In genomic region chr6:28618889-28619555, GRCh38 we compare ENCODE assay signal across 20 cellular contexts.
DNase-seq lines count a peak whose midpoint lies in the region; ATAC-seq and TF ChIP-seq lines count a peak whose summit lies in the region.
"Had no signal": no experiment of that assay in that cellular context is flagged by ENCODE, and none has a peak within 500 bp of the region (broad histone marks: within the 10 kb centered on the region; RNA-seq: fewer than 3 reads in every experiment).

No MANE protein-coding gene starts in this region.

- POLR2A ChIA-PET in WTC11 (lab: Charles Lee): no interaction called here

- TF ChIP-seq CTCF in WTC11 (IDR thresholded peaks at IDR 0.05) (no peak), nephron (IDR thresholded peaks at IDR 0.05; ENCODE audit: unreplicated experiment in 3 of 3) (no peak)

- H3K9me3 Mint-ChIP-seq in WTC11 (0 out of 2 replicates have a peak, but pooled peaks cover 3% of the 10 kb centered on the region), nephron (peaks cover 14% of the 10 kb centered on the region)

- no peak overlapping the region for H3K4me3 Mint-ChIP-seq in WTC11
- H3K4me3 Mint-ChIP-seq in nephron: peak overlapping the region in 1 of 3 experiments; percentile 24
- H3K4me3 Mint-ChIP-seq: B cell, T-cell had no signal

- H3K4me1 Mint-ChIP-seq in WTC11 (peaks cover 20% of the 10 kb centered on the region), nephron (peaks cover 4% of the 10 kb centered on the region)
- H3K4me1 Mint-ChIP-seq: B cell had no signal

- ATAC-seq in WTC11 (no peak; the same call in 1 of the 2 replicates), GM21717 (IDR thresholded peaks at IDR 0.05; ENCODE audit: unreplicated experiment) (no peak), GM21526 (IDR thresholded peaks at IDR 0.05; ENCODE audit: low FRiP score, unreplicated experiment) (no peak), GM18520 (IDR thresholded peaks at IDR 0.05; ENCODE audit: unreplicated experiment) (no peak)
- ATAC-seq: HCT116, T-cell had no signal

- H3K27me3 Mint-ChIP-seq in WTC11 (ENCODE audit: low read depth): peaks cover 39% of the 10 kb centered on the region
- H3K27me3 Mint-ChIP-seq in nephron (ENCODE audit: low read depth): peaks cover 9% of the 10 kb centered on the region

- CTCF ChIA-PET in WTC11 (lab: Charles Lee): interaction anchor here (3.2 kb wide), 1 partner anchor 76 kb away, joined by 14 read pairs; no protein-coding TSS in a partner anchor

- DNase-seq in ELF-1 (ENCODE audit: low read depth, low spot score) (peak; percentile 88), WTC11 (ENCODE audit: low spot score) (no peak), retina (peak; percentile 63)
- DNase-seq: Kasumi-1; NCI-H1092 treated with DMSO at 0.1 percent for 48 hours; NCI-H1436; NCI-H187; NCI-H446 treated with DMSO at 0.1 percent for 48 hours; NCI-H526; NCI-H82; NK-92 treated with Interleukin-12 subunit alpha and Interleukin-12 subunit beta, amount 100 ng/mL, for 24 hours; PC-9; Right ventricle myocardium superior; T-cell had no signal

- H3K36me3 Mint-ChIP-seq in WTC11: no peaks in the 10 kb centered on the region
- H3K36me3 Mint-ChIP-seq in nephron (ENCODE audit: low read depth): peaks cover 4% of the 10 kb centered on the region

- no peak overlapping the region for H3K27ac Mint-ChIP-seq in WTC11
- peak overlapping the region; percentile 96 to 99 (median 98) for H3K27ac Mint-ChIP-seq in nephron
- H3K27ac Mint-ChIP-seq: B cell, T-cell had no signal

TF ChIP-seq in WTC11, 78 proteins besides CTCF, POLR2A, EP300 and RAD21:
- TF ChIP-seq JAZF1 (CRISPR knock-in tag; IDR thresholded peaks at IDR 0.05) (no peak), TCF7 (CRISPR knock-in tag; IDR thresholded peaks at IDR 0.05; ENCODE audit: low read depth) (no peak), HMGA2 (CRISPR knock-in tag; IDR thresholded peaks at IDR 0.05) (peak; percentile 75; the same call in 1 of the 2 replicates)
